Comparison of ENCODE assay signal across 19 cellular contexts in genomic region chr7:94284120-94284519, GRCh38.
DNase-seq lines count a peak whose midpoint lies in the region; ATAC-seq, FAIRE-seq and TF ChIP-seq lines count a peak whose summit lies in the region.
"Had no signal": no experiment of that assay in that cellular context is flagged by ENCODE, and none has a peak within 500 bp of the region (broad histone marks: within the 10 kb centered on the region; RNA-seq: fewer than 3 reads in every experiment).

No MANE protein-coding gene starts in this region.

- H3K36me3 Mint-ChIP-seq in glutamatergic neuron (ENCODE audit: unreplicated experiment): no peaks in the 10 kb centered on the region
- H3K36me3 Mint-ChIP-seq: CD14-positive monocyte had no signal

- no peaks in the 10 kb centered on the region for H3K27me3 Mint-ChIP-seq in glutamatergic neuron (ENCODE audit: unreplicated experiment)

- DNase-seq in Right ventricle myocardium superior (no peak), cardiac septum (ENCODE audit: low spot score) (no peak), glutamatergic neuron (no peak), NCI-H146 (lab: John Stamatoyannopoulos, UW) (no peak), AG08396 (ENCODE audit: low spot score) (no peak), midbrain (lab: John Stamatoyannopoulos, UW) (no peak)
- DNase-seq: DMS 273 treated with DMSO at 0.1 percent for 48 hours, GDM1, NCI-H1092, NCI-H1694, NCI-H345, NCI-H69, PC-9 had no signal

- peak overlapping the region; percentile 67 for H3K27ac Mint-ChIP-seq in glutamatergic neuron (ENCODE audit: unreplicated experiment)

- peaks cover 18% of the 10 kb centered on the region for H3K4me1 Mint-ChIP-seq in glutamatergic neuron (ENCODE audit: low read depth, unreplicated experiment)

- intact Hi-C loops in Right ventricle myocardium superior (cut with DNase I) (no loop called here), cardiac septum (cut with DNase I) (no loop called here)

- ATAC-seq in Right ventricle myocardium superior (ENCODE audit: poor library complexity) (peak; percentile 51), HG03139 (IDR thresholded peaks at IDR 0.05; ENCODE audit: unreplicated experiment) (no peak)
- ATAC-seq: GM12878 had no signal

- FAIRE-seq in TTC549 (lab: Jason Lieb, UNC): peak; percentile 5
- FAIRE-seq: A204.1, GM12878, H1 had no signal

- H3K4me3 Mint-ChIP-seq in glutamatergic neuron (ENCODE audit: unreplicated experiment): no peak overlapping the region
- H3K4me3 Mint-ChIP-seq: CD14-positive monocyte had no signal

- no peak for TF ChIP-seq CTCF in glutamatergic neuron (IDR thresholded peaks at IDR 0.05; ENCODE audit: partially characterized antibody, unreplicated experiment)

- H3K9me3 Mint-ChIP-seq in glutamatergic neuron (ENCODE audit: unreplicated experiment): no peaks in the 10 kb centered on the region
- H3K9me3 Mint-ChIP-seq: CD14-positive monocyte had no signal
